ENCODE assay signal across 18 cellular contexts in the genomic region with DNA sequence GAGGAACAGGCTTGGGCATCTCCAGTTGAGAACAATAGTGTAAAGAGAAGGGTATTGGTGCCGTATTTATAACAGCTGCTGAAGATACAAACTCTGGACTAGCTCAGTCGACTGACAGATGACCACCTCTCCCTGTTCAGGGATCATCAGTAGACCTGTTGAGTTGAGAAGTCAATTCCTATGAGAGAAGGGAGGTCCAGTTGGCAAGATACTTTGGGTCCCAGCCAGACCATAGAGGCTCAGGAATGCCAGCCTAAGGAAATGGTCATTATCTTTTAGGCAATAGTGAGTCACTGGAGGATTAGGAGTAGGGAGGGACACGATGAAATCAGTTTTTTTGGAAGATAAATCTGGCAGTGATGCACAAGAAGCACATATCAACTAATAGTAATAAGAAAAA.
DNase-seq lines count a peak whose midpoint lies in the region; ATAC-seq and TF ChIP-seq lines count a peak whose summit lies in the region.
"Had no signal": no experiment of that assay in that cellular context is flagged by ENCODE, and none has a peak within 500 bp of the region (broad histone marks: within the 10 kb centered on the region; RNA-seq: fewer than 3 reads in every experiment).

No MANE protein-coding gene starts in this region.

- no peak for TF ChIP-seq POLR2A in esophagus squamous epithelium (IDR thresholded peaks at IDR 0.05)

- peak overlapping the region; percentile 53 to 98 (median 93) for H3K27ac ChIP-seq in dorsolateral prefrontal cortex
- no peak overlapping the region for H3K27ac ChIP-seq in esophagus squamous epithelium
- H3K27ac ChIP-seq: C4-2B had no signal

- ATAC-seq in omental fat pad (ENCODE audit: low FRiP score) (peak; percentile 90), HG03439 (IDR thresholded peaks at IDR 0.05; ENCODE audit: unreplicated experiment) (no peak)
- ATAC-seq: activated T-helper 17 cell treated with anti-CD3 and anti-CD28 coated beads, Interleukin-2, amount 50 U/mL, for 72 hours; GM23338; stimulated activated naive CD8-positive, alpha-beta T cell treated with anti-CD3 and anti-CD28 coated beads, Interleukin-15, Interleukin-2, amounts not matched to agents 100 U/mL and 50 U/mL, for 24 hours had no signal

- no peaks in the 10 kb centered on the region for H3K27me3 ChIP-seq in dorsolateral prefrontal cortex
- no peaks in the 10 kb centered on the region for H3K27me3 ChIP-seq in esophagus squamous epithelium
- H3K27me3 ChIP-seq: esophagus muscularis mucosa had no signal

- intact Hi-C loops in dorsolateral prefrontal cortex (cut with DNase I) = loop anchor here in 1 of 2 donors (2.0 to 5.0 kb wide), 2 partner anchors 68 to 97 kb away; no protein-coding TSS in a partner anchor
- intact Hi-C loops in esophagus squamous epithelium (cut with DNase I) = no loop called here

- 49 to 57% methylated on average over 3 of the region's 3 CpGs for WGBS in esophagus squamous epithelium, 2 donors

- DNase-seq in EL (peak; percentile 81), RKO (ENCODE audit: low spot score) (peak; percentile 18), dorsolateral prefrontal cortex (no peak), omental fat pad (ENCODE audit: low spot score) (peak; percentile 33), activated gamma-delta T cell treated with Interleukin-2 at 50 U/mL for 16 hours (no peak), HuH-7 (ENCODE audit: low spot score) (no peak), esophagus squamous epithelium (lab: John Stamatoyannopoulos, UW) (no peak)
- DNase-seq: activated CD4-positive, alpha-beta T cell treated with anti-CD3 and anti-CD28 coated beads, Interleukin-2, amount 50 U/mL, for 1 hour; DMS79 treated with DMSO at 0.1 percent for 48 hours; NCI-H1048; NCI-H2227 treated with DMSO at 0.1 percent for 48 hours; OCI-M1; stimulated activated naive CD8-positive, alpha-beta T cell treated with anti-CD3 and anti-CD28 coated beads, Interleukin-15, Interleukin-2, amounts not matched to agents 100 U/mL and 50 U/mL, for 24 hours had no signal

- TF ChIP-seq CTCF in dorsolateral prefrontal cortex (IDR thresholded peaks at IDR 0.05 in 54 of 56, conservative IDR thresholded peaks at IDR 0.05 in 2 of 56; ENCODE audit: low read depth in 1 of 56, partially characterized antibody in 56 of 56) (no peak), omental fat pad (IDR thresholded peaks at IDR 0.05) (no peak), esophagus squamous epithelium (IDR thresholded peaks at IDR 0.05) (no peak)

- no peaks in the 10 kb centered on the region for H3K9me3 ChIP-seq in esophagus squamous epithelium
- H3K9me3 ChIP-seq: esophagus muscularis mucosa had no signal

- H3K4me3 ChIP-seq in dorsolateral prefrontal cortex (no peak overlapping the region), esophagus squamous epithelium (no peak overlapping the region)
- H3K4me3 ChIP-seq: esophagus muscularis mucosa, GM23338 had no signal

- H3K4me1 ChIP-seq in esophagus squamous epithelium = no peaks in the 10 kb centered on the region

- no peaks in the 10 kb centered on the region for H3K36me3 ChIP-seq in esophagus squamous epithelium
- H3K36me3 ChIP-seq: esophagus muscularis mucosa had no signal

Comparison
In these comparisons a context has a peak if more than half of its experiments do, and no peak if none do; other contexts are left out.
1. DNase-seq: peak in EL (single experiment), RKO (single experiment) and omental fat pad (single experiment); none in dorsolateral prefrontal cortex (0 of 10), activated gamma-delta T cell treated with Interleukin-2 at 50 U/mL for 16 hours (single experiment), HuH-7 (single experiment) and esophagus squamous epithelium (single experiment).
2. H3K27ac ChIP-seq: peak in dorsolateral prefrontal cortex (59 of 59); none in esophagus squamous epithelium (0 of 4).